ENCODE assay signal across 18 cellular contexts in genomic region chr20:24977336-24977735, GRCh38. TPM values are rescaled to one million over a fixed set of nuclear protein-coding genes. Genes with fewer than 3 reads are reported as not detected.
A peak's percentile ranks its signal among the peaks of the same experiment; 100 is the strongest.
DNase-seq lines count a peak whose midpoint lies in the region; ATAC-seq and TF ChIP-seq lines count a peak whose summit lies in the region.
"Had no signal": no experiment of that assay in that cellular context is flagged by ENCODE, and none has a peak within 500 bp of the region (broad histone marks: within the 10 kb centered on the region; RNA-seq: fewer than 3 reads in every experiment).

No MANE protein-coding gene starts in this region.

- H3K27me3 Mint-ChIP-seq in activated T-cell treated with anti-CD3 and anti-CD28 coated beads, Interleukin-2, amount 50 U/mL, for 24 hours = no peaks in the 10 kb centered on the region
- H3K27me3 Mint-ChIP-seq in natural killer cell (ENCODE audit: low read depth in 2 of 2) = no peaks in the 10 kb centered on the region

- H3K4me1 Mint-ChIP-seq in activated T-cell treated with anti-CD3 and anti-CD28 coated beads, Interleukin-2, amount 50 U/mL, for 24 hours (ENCODE audit: low read depth) = peaks cover 30% of the 10 kb centered on the region
- H3K4me1 Mint-ChIP-seq in natural killer cell = peaks cover 94% of the 10 kb centered on the region in 2 donors

- H3K36me3 ChIP-seq in testis (ENCODE audit: low read depth, missing control alignments) = no peaks in the 10 kb centered on the region
- H3K36me3 ChIP-seq in hepatocyte (replicated peaks; ENCODE audit: insufficient read depth, low read depth) = peaks cover 6% of the 10 kb centered on the region

- H3K4me1 ChIP-seq in testis (peaks cover 33% of the 10 kb centered on the region), hepatocyte (ENCODE audit: insufficient read depth) (no peaks in the 10 kb centered on the region)
- H3K4me1 ChIP-seq: Peyer's patch had no signal

- H3K27me3 ChIP-seq in testis = no peaks in the 10 kb centered on the region
- H3K27me3 ChIP-seq in hepatocyte = no peaks in the 10 kb centered on the region
- H3K27me3 ChIP-seq: Peyer's patch had no signal

- H3K79me2 ChIP-seq in hepatocyte = peaks cover 7% of the 10 kb centered on the region

- no peaks in the 10 kb centered on the region for H3K9me3 ChIP-seq in testis
- H3K9me3 ChIP-seq in hepatocyte (ENCODE audit: low read depth) = no peaks in the 10 kb centered on the region

- WGBS in testis, 2 donors = 58 to 96% methylated on average over 1 of the region's 1 CpG
- 100% methylated on average over 1 of the region's 1 CpG for WGBS in hepatocyte (ENCODE audit: low lambda C conversion rate, missing lambda C conversion rate)

- ATAC-seq in natural killer cell (no peak), HG03196 (IDR thresholded peaks at IDR 0.05; ENCODE audit: unreplicated experiment) (no peak)

- no peak overlapping the region for H3K4me3 Mint-ChIP-seq in activated T-cell treated with anti-CD3 and anti-CD28 coated beads, Interleukin-2, amount 50 U/mL, for 24 hours
- peak overlapping the region; percentile 75 for H3K4me3 Mint-ChIP-seq in natural killer cell

- no peak overlapping the region for H2AFZ ChIP-seq in hepatocyte

- H3K9me2 ChIP-seq in hepatocyte (replicated peaks; ENCODE audit: insufficient read depth) = no peaks in the 10 kb centered on the region

- H3K4me2 ChIP-seq in hepatocyte = no peak overlapping the region

- H3K4me3 ChIP-seq in coronary artery = no peak overlapping the region
- H3K4me3 ChIP-seq in testis = no peak overlapping the region
- H3K4me3 ChIP-seq in hepatocyte = no peak overlapping the region
- H3K4me3 ChIP-seq: Peyer's patch had no signal

- H3K27ac ChIP-seq in coronary artery = no peak overlapping the region
- H3K27ac ChIP-seq in testis = peak overlapping the region; percentile 82 to 87
- H3K27ac ChIP-seq in hepatocyte = no peak overlapping the region
- H3K27ac ChIP-seq: Peyer's patch had no signal

- in situ Hi-C loops in G401 (cut with HindIII; ENCODE audit: low sequenced_read_pairs) = no loop called here

- no peak for TF ChIP-seq CTCF in coronary artery (IDR thresholded peaks at IDR 0.05)
- TF ChIP-seq CTCF in natural killer cell (IDR thresholded peaks at IDR 0.05) = no peak
- TF ChIP-seq CTCF in testis (IDR thresholded peaks at IDR 0.05) = no peak
- no peak for TF ChIP-seq CTCF in hepatocyte (IDR thresholded peaks at IDR 0.05; ENCODE audit: poor library complexity)

- peak overlapping the region; percentile 11 for H3K27ac Mint-ChIP-seq in activated T-cell treated with anti-CD3 and anti-CD28 coated beads, Interleukin-2, amount 50 U/mL, for 24 hours
- H3K27ac Mint-ChIP-seq in natural killer cell = peak overlapping the region; percentile 89 to 94

- peaks cover 3% of the 10 kb centered on the region for H3K9me3 Mint-ChIP-seq in activated T-cell treated with anti-CD3 and anti-CD28 coated beads, Interleukin-2, amount 50 U/mL, for 24 hours
- no peaks in the 10 kb centered on the region for H3K9me3 Mint-ChIP-seq in natural killer cell

- no peaks in the 10 kb centered on the region for H4K20me1 ChIP-seq in hepatocyte (ENCODE audit: insufficient read depth, poor library complexity, severe bottlenecking)

- DNase-seq in activated T-cell treated with anti-CD3 and anti-CD28 coated beads, Interleukin-2, amount 50 U/mL, for 24 hours = peak; percentile 8
- no peak for DNase-seq in activated T-cell treated with anti-CD3 and anti-CD28 coated beads for 4 hours
- DNase-seq in coronary artery (ENCODE audit: low spot score) = peak; percentile 45
- no peak for DNase-seq in natural killer cell
- DNase-seq in testis = no peak
- DNase-seq in hepatocyte (ENCODE audit: low spot score) = no peak
- DNase-seq in G401 (ENCODE audit: low spot score) = no peak
- DNase-seq: COR-L47, DMS153, HCEC 1CT, MV-4-11, NCI-H1417 treated with DMSO at 0.1 percent for 48 hours, NCI-H2029, NCI-H2171 treated with DMSO at 0.1 percent for 48 hours, Peyer's patch had no signal

- TF ChIP-seq POLR2A in testis (IDR thresholded peaks at IDR 0.05) = no peak

- intact Hi-C loops in natural killer cell (cut with micrococcal nuclease) (no loop called here), testis (cut with DNase I; ENCODE audit: low total_unique reads) (no loop called here)

- peaks cover 97% of the 10 kb centered on the region for H3K36me3 Mint-ChIP-seq in activated T-cell treated with anti-CD3 and anti-CD28 coated beads, Interleukin-2, amount 50 U/mL, for 24 hours (ENCODE audit: low read depth)
- peaks cover 50% of the 10 kb centered on the region for H3K36me3 Mint-ChIP-seq in natural killer cell

RNA-seq across cellular contexts. Expression of gene APMAP, which starts 15.2 kb away (rescaled TPM):
- total RNA-seq in natural killer cell (100 to 1,000 TPM; 205 to 212 (median 207) TPM), testis (100 to 1,000 TPM in 1 of 2 donors, 10 to 100 TPM in 1; 92.3 to 105 TPM), hepatocyte (97.7 and 110 TPM in 2 replicates)
- polyA plus RNA-seq in testis (ENCODE audit: insufficient read depth, low read depth, low replicate concordance) (135 TPM), hepatocyte (123 and 125 TPM in 2 replicates)
- 94.6 and 98.6 TPM in 2 replicates for total RNA-seq in G401 (2014; rRNA removed; shearing (Covaris generic))

RNA-seq across cellular contexts. Expression of gene CST7, which starts 28.3 kb away (rescaled TPM):
- total RNA-seq in natural killer cell (100 to 1,000 TPM; 590 to 700 (median 619) TPM), testis (under 1 TPM in 1 of 2 donors, not detected in 1; 0.56 TPM), hepatocyte (not detected in 2 replicates)
- polyA plus RNA-seq in testis (ENCODE audit: insufficient read depth, low read depth, low replicate concordance) (4.1 TPM), hepatocyte (not detected in 2 replicates)
- not detected in 2 replicates for total RNA-seq in G401 (2014; rRNA removed; shearing (Covaris generic))
- total RNA-seq: A172, NCI-H460 had no signal

Comparison
In these comparisons a context has a peak if more than half of its experiments do, and no peak if none do; other contexts are left out.
1. DNase-seq: peak in activated T-cell treated with anti-CD3 and anti-CD28 coated beads, Interleukin-2, amount 50 U/mL, for 24 hours (single experiment) and coronary artery (single experiment); none in activated T-cell treated with anti-CD3 and anti-CD28 coated beads for 4 hours (single experiment), natural killer cell (single experiment), testis (single experiment), hepatocyte (single experiment) and G401 (single experiment).
2. H3K27ac ChIP-seq: peak in testis (2 of 2); none in coronary artery (0 of 2) and hepatocyte (single experiment).
3. RNA of gene CST7, which starts 28.3 kb away (total RNA-seq): 590 to 700 TPM in natural killer cell; 0.56 TPM in testis, not detected in hepatocyte and not detected in G401; every median in the first group is over 100 times any median in the second.